ENCODE assay signal across 25 cellular contexts in the genomic region with DNA sequence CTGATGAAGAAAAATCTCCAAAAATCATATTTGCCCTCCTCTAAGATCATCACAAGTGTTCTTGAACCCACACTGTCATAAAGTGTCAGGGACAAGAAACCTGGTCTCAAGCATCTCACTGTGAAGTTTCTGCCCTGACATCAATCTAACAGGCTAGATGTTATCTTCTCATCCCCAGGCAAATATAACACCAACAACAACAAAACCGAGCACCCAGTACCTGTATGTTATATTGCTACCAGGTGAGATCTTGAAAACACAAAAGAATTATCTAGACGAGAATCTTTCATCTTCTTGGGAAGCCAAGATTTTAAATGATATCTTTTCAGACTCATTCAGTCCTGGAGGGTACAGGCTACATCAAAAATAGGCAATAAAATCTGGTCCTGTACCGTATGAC.
"Had no signal": no experiment of that assay in that cellular context is flagged by ENCODE, and none has a peak within 500 bp of the region (broad histone marks: within the 10 kb centered on the region; RNA-seq: fewer than 3 reads in every experiment).

No MANE protein-coding gene starts in this region.

- H3K4me3 ChIP-seq: stomach, suprapubic skin, testis, thoracic aorta, thyroid gland, tibial artery, tibial nerve, transverse colon, upper lobe of left lung, upper lobe of right lung, uterus, vagina had no signal

- H3K27ac ChIP-seq: stomach, suprapubic skin, testis, thoracic aorta, thyroid gland, tibial artery, tibial nerve, transverse colon, upper lobe of left lung, upper lobe of right lung, uterus, vagina had no signal

- H3K27me3 ChIP-seq: stomach, suprapubic skin, testis, thyroid gland, tibial artery, tibial nerve, transverse colon, upper lobe of left lung, upper lobe of right lung, uterus, vagina had no signal

- H3K9me3 ChIP-seq: stomach, suprapubic skin, testis, thoracic aorta, thyroid gland, tibial artery, transverse colon, upper lobe of left lung, upper lobe of right lung, uterus, vagina had no signal

- H3K4me1 ChIP-seq: suprapubic skin, testis, thyroid gland, tibial nerve, transverse colon, upper lobe of left lung, upper lobe of right lung, uterus, vagina had no signal

- DNase-seq: stimulated activated CD4-positive, alpha-beta T cell treated with anti-CD3 and anti-CD28 coated beads, Interleukin-2, amount 100 ng/mL, for 48 hours; stimulated activated CD4-positive, alpha-beta T cell treated with anti-CD3 and anti-CD28 coated beads, Interleukin-4, amount 100 ng/mL, for 1 hour; stimulated activated CD4-positive, alpha-beta T cell treated with anti-CD3 and anti-CD28 coated beads, Interleukin-4, amount 100 ng/mL, for 24 hours; stimulated activated CD4-positive, alpha-beta T cell treated with anti-CD3 and anti-CD28 coated beads, Interleukin-4, amount 100 ng/mL, for 4 hours; stimulated activated CD8-positive, alpha-beta memory T cell treated with anti-CD3 and anti-CD28 coated beads, Interleukin-4, amount 100 ng/mL, for 48 hours; stimulated activated naive B cell treated with anti-CD40 and anti-IgM and Interleukin-4, amounts not matched to agents 10 μg/mL and 1 μg/mL and 100 μg/mL, for 72 hours; stimulated activated naive CD4-positive, alpha-beta T cell; stimulated activated naive CD4-positive, alpha-beta T cell treated with Interleukin-2 at 50 U/mL for 16 hours; stimulated activated naive CD8-positive, alpha-beta T cell treated with anti-CD3 and anti-CD28 coated beads, Interleukin-15, amount 100 ng/mL, for 72 hours; stimulated activated naive CD8-positive, alpha-beta T cell treated with anti-CD3 and anti-CD28 coated beads, Interleukin-15, Interleukin-2, amounts not matched to agents 100 U/mL and 50 U/mL, for 24 hours; stomach; substantia nigra; testis; thyroid gland; tibial artery; transverse colon; upper lobe of left lung; upper lobe of right lung; uterus had no signal

- ATAC-seq: stimulated activated effector memory CD8-positive, alpha-beta T cell treated with anti-CD3 and anti-CD28 coated beads, Interleukin-12 subunit alpha, Interleukin-12 subunit beta, amount 100 ng/mL, for 72 hours; stimulated activated memory B cell treated with anti-CD40 and anti-IgM and Interleukin-4, amounts not matched to agents 10 μg/mL and 1 μg/mL and 100 μg/mL, for 72 hours; stimulated activated naive B cell treated with anti-CD40 and anti-IgM and Interleukin-4, amounts not matched to agents 10 μg/mL and 1 μg/mL and 100 μg/mL, for 72 hours; stimulated activated naive CD8-positive, alpha-beta T cell treated with anti-CD3 and anti-CD28 coated beads, Interleukin-15, amount 100 ng/mL, for 72 hours; stimulated activated naive CD8-positive, alpha-beta T cell treated with anti-CD3 and anti-CD28 coated beads, Interleukin-15, Interleukin-2, amounts not matched to agents 100 U/mL and 50 U/mL, for 24 hours; upper lobe of right lung had no signal

- H3K36me3 ChIP-seq: suprapubic skin, thoracic aorta, thyroid gland, transverse colon, upper lobe of left lung, upper lobe of right lung, uterus, vagina had no signal
